11 cellular contexts compared by ENCODE assay signal in the genomic region with DNA sequence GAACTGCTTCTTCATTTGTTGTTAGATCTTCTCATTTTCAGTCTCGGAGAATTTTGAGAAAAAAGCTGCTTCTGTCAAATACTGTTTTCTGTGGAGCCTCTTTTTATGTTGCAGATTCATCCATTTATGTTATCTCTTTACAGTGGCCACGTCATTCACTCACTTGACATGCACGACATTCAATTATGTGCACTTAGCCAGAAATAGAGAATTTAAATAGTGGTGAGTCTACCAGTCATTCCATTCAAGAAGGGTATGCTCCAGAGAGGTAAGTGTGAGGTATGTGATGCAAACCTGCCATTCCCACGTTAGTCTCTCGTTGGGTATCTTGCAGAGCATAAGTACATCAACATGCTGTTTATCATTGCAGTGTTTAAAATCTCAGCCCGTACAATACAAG. TPM values are rescaled to one million over a fixed set of nuclear protein-coding genes. Genes with fewer than 3 reads are reported as not detected.
DNase-seq lines count a peak whose midpoint lies in the region; ATAC-seq and TF ChIP-seq lines count a peak whose summit lies in the region.
"Had no signal": no experiment of that assay in that cellular context is flagged by ENCODE, and none has a peak within 500 bp of the region (broad histone marks: within the 10 kb centered on the region; RNA-seq: fewer than 3 reads in every experiment).

No MANE protein-coding gene starts in this region.

- H3K4me1 ChIP-seq in HEK293 (ENCODE audit: control insufficient read depth, insufficient read depth, low read length): peaks cover 16% of the 10 kb centered on the region

- DNase-seq in DMS53 (lab: John Stamatoyannopoulos, UW) (peak; percentile 10), DMS53 treated with DMSO at 0.1 percent for 48 hours (lab: John Stamatoyannopoulos, UW; ENCODE audit: unreplicated experiment) (no peak), GM03348 (ENCODE audit: low spot score) (no peak), NCI-H1694 (lab: John Stamatoyannopoulos, UW) (no peak)
- DNase-seq in activated CD4-positive, alpha-beta memory T cell treated with anti-CD3 and anti-CD28 coated beads for 36 hours: peak; percentile 34
- no peak for DNase-seq in natural killer cell treated with Interleukin-12 subunit alpha and Interleukin-12 subunit beta and Interleukin-15 and Interleukin-18, amount 100 ng/mL, for 72 hours (ENCODE audit: low spot score)
- no peak for DNase-seq in central memory CD4-positive, alpha-beta T cell
- DNase-seq: NCI-H1436 treated with DMSO at 0.1 percent for 48 hours, right cardiac atrium had no signal

- peak in 1 of 2 donors; percentile 58 for ATAC-seq in natural killer cell treated with Interleukin-12 subunit alpha and Interleukin-12 subunit beta and Interleukin-15 and Interleukin-18, amount 100 ng/mL, for 72 hours

- TF ChIP-seq CTCF in HEK293 (tag by site-specific recombination; IDR thresholded peaks at IDR 0.05): no peak

- H3K27ac Mint-ChIP-seq in activated CD4-positive, alpha-beta memory T cell treated with anti-CD3 and anti-CD28 coated beads for 36 hours: peak overlapping the region; percentile 97
- peak overlapping the region; percentile 87 to 96 for H3K27ac Mint-ChIP-seq in natural killer cell treated with Interleukin-12 subunit alpha and Interleukin-12 subunit beta and Interleukin-15 and Interleukin-18, amount 100 ng/mL, for 72 hours

- H3K36me3 Mint-ChIP-seq in activated CD4-positive, alpha-beta memory T cell treated with anti-CD3 and anti-CD28 coated beads for 36 hours: peaks cover 25% of the 10 kb centered on the region
- H3K36me3 Mint-ChIP-seq in natural killer cell treated with Interleukin-12 subunit alpha and Interleukin-12 subunit beta and Interleukin-15 and Interleukin-18, amount 100 ng/mL, for 72 hours: peaks cover 9% of the 10 kb centered on the region

- H3K36me3 ChIP-seq in HEK293 (ENCODE audit: control insufficient read depth in 2 of 2, insufficient read depth in 1 of 2, low read length in 2 of 2): peaks cover 3 to 23% of the 10 kb centered on the region in 2 experiments; a peak in 1 of 3 replicates

- H3K27ac ChIP-seq in HEK293 (ENCODE audit: extremely low read depth, low read depth, low read length): no peak overlapping the region
- H3K27ac ChIP-seq: 22Rv1 had no signal

- H3K4me1 Mint-ChIP-seq in activated CD4-positive, alpha-beta memory T cell treated with anti-CD3 and anti-CD28 coated beads for 36 hours (ENCODE audit: low read depth): peaks cover 75% of the 10 kb centered on the region
- H3K4me1 Mint-ChIP-seq in natural killer cell treated with Interleukin-12 subunit alpha and Interleukin-12 subunit beta and Interleukin-15 and Interleukin-18, amount 100 ng/mL, for 72 hours (ENCODE audit: low read depth in 2 of 2): peaks cover 31 to 52% of the 10 kb centered on the region in 2 donors

- intact Hi-C loops in activated CD4-positive, alpha-beta memory T cell treated with anti-CD3 and anti-CD28 coated beads for 36 hours (cut with micrococcal nuclease): loop anchor here (1.0 to 5.0 kb wide), 14 partner anchors 10 to 1652 kb away; a partner anchor contains a TSS

- H3K9me3 ChIP-seq in HEK293 (ENCODE audit: control insufficient read depth, insufficient read depth, low read depth, low read length): no peaks in the 10 kb centered on the region

- CTCF ChIA-PET in HEK293 (lab: Yijun Ruan, JAX): no interaction called here
- CTCF ChIA-PET in activated CD4-positive, alpha-beta memory T cell treated with anti-CD3 and anti-CD28 coated beads for 36 hours (lab: Charles Lee): interaction anchor here (0.7 to 3.9 kb wide), 15 partner anchors 14 to 302 kb away, joined by 3 to 19 read pairs (median 5); a partner anchor contains a TSS

- no peaks in the 10 kb centered on the region for H3K9me3 Mint-ChIP-seq in activated CD4-positive, alpha-beta memory T cell treated with anti-CD3 and anti-CD28 coated beads for 36 hours
- no peaks in the 10 kb centered on the region for H3K9me3 Mint-ChIP-seq in natural killer cell treated with Interleukin-12 subunit alpha and Interleukin-12 subunit beta and Interleukin-15 and Interleukin-18, amount 100 ng/mL, for 72 hours

- H3K4me3 ChIP-seq in HEK293 (ENCODE audit: low read depth, low read length): no peak overlapping the region

- peak overlapping the region; percentile 64 for H3K4me3 Mint-ChIP-seq in activated CD4-positive, alpha-beta memory T cell treated with anti-CD3 and anti-CD28 coated beads for 36 hours
- H3K4me3 Mint-ChIP-seq in natural killer cell treated with Interleukin-12 subunit alpha and Interleukin-12 subunit beta and Interleukin-15 and Interleukin-18, amount 100 ng/mL, for 72 hours: peak overlapping the region; percentile 77

- H3K27me3 Mint-ChIP-seq in activated CD4-positive, alpha-beta memory T cell treated with anti-CD3 and anti-CD28 coated beads for 36 hours: no peaks in the 10 kb centered on the region
- H3K27me3 Mint-ChIP-seq in natural killer cell treated with Interleukin-12 subunit alpha and Interleukin-12 subunit beta and Interleukin-15 and Interleukin-18, amount 100 ng/mL, for 72 hours: no peaks in the 10 kb centered on the region

- POLR2A ChIA-PET in HEK293 (lab: Yijun Ruan, JAX): no interaction called here
- POLR2A ChIA-PET in activated CD4-positive, alpha-beta memory T cell treated with anti-CD3 and anti-CD28 coated beads for 36 hours (lab: Charles Lee): interaction anchor here (0.7 to 2.8 kb wide), 21 partner anchors 10 to 553 kb away, joined by 3 to 13 read pairs (median 4); a partner anchor contains a TSS

TF ChIP-seq in HEK293, 187 proteins besides CTCF, POLR2A, EP300 and RAD21:
- TF ChIP-seq SETDB1 (IDR thresholded peaks at IDR 0.05; ENCODE audit: insufficient read length, low read length): peak; percentile 73
- TF ChIP-seq, protein P1, sequence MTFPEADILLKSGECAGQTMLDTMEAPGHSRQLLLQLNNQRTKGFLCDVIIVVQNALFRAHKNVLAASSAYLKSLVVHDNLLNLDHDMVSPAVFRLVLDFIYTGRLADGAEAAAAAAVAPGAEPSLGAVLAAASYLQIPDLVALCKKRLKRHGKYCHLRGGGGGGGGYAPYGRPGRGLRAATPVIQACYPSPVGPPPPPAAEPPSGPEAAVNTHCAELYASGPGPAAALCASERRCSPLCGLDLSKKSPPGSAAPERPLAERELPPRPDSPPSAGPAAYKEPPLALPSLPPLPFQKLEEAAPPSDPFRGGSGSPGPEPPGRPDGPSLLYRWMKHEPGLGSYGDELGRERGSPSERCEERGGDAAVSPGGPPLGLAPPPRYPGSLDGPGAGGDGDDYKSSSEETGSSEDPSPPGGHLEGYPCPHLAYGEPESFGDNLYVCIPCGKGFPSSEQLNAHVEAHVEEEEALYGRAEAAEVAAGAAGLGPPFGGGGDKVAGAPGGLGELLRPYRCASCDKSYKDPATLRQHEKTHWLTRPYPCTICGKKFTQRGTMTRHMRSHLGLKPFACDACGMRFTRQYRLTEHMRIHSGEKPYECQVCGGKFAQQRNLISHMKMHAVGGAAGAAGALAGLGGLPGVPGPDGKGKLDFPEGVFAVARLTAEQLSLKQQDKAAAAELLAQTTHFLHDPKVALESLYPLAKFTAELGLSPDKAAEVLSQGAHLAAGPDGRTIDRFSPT (tag by site-specific recombination; IDR thresholded peaks at IDR 0.05): no peak

RNA-seq across cellular contexts. Expression of a gene that starts 9.8 kb away (rescaled TPM):
- total RNA-seq in activated CD4-positive, alpha-beta memory T cell treated with anti-CD3 and anti-CD28 coated beads for 36 hours: 100 to 1,000 TPM; 172 to 183 TPM
- 100 to 1,000 TPM in 1 of 2 donors, 10 to 100 TPM in 1; 98.0 to 135 TPM for total RNA-seq in natural killer cell treated with Interleukin-12 subunit alpha and Interleukin-12 subunit beta and Interleukin-15 and Interleukin-18, amount 100 ng/mL, for 72 hours

RNA-seq across cellular contexts. Expression of a gene that starts 30.3 kb away (rescaled TPM):
- total RNA-seq in activated CD4-positive, alpha-beta memory T cell treated with anti-CD3 and anti-CD28 coated beads for 36 hours: 10 to 100 TPM; 32.4 to 37.8 TPM
- total RNA-seq in natural killer cell treated with Interleukin-12 subunit alpha and Interleukin-12 subunit beta and Interleukin-15 and Interleukin-18, amount 100 ng/mL, for 72 hours: 10 to 100 TPM; 42.4 to 49.5 TPM

Comparison
In these comparisons a context has a peak if more than half of its experiments do, and no peak if none do; other contexts are left out.
1. DNase-seq: peak in DMS53 (single experiment) and activated CD4-positive, alpha-beta memory T cell treated with anti-CD3 and anti-CD28 coated beads for 36 hours (single experiment); none in DMS53 treated with DMSO at 0.1 percent for 48 hours (single experiment), natural killer cell treated with Interleukin-12 subunit alpha and Interleukin-12 subunit beta and Interleukin-15 and Interleukin-18, amount 100 ng/mL, for 72 hours (single experiment), central memory CD4-positive, alpha-beta T cell (single experiment), GM03348 (single experiment) and NCI-H1694 (single experiment).